Comparison of ENCODE assay signal across 13 cellular contexts in the genomic region with DNA sequence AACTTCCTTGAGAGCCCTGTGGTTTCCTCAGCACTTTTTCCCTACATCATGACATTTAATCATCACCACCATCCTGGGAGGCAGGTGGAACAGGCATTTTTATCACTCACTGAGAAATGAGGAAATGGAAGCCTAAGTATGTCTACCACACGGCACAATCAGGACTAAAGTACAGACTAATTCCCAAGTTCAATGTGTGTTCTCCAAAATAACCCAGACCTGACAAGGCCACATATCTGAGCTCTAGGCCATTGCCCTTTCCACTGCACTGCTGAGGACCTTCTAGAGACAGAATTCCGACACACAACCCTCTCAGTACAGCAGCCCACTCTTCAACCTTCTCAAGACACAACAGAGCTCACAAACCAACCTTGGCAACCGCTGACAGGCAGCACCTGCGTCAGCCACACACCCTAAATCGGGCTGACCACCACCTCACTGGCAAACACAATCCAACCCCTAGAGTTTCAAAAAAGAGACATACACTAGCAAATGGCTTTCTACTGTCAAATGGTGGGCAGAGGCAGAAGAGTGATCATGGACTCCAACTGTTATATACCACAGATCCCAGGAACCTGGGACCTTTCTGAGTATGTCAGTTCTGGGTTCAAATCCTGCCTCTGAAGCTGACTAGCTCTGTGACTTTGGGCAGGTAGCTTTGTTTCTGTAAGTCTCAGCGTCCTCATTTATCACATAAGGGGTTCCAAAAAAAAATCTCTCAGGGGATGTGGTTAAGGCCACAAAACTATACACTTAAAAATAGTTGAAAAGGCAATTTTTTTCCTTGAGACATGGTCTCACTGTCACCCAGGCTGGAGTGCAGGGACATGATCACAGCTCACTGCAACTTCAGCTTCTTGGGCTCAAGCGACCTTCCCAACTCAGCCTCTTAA. TPM values are rescaled to one million over a fixed set of nuclear protein-coding genes. Genes with fewer than 3 reads are reported as not detected.
A peak's percentile ranks its signal among the peaks of the same experiment; 100 is the strongest.
DNase-seq lines count a peak whose midpoint lies in the region; ATAC-seq lines count a peak whose summit lies in the region.
"Had no signal": no experiment of that assay in that cellular context is flagged by ENCODE, and none has a peak within 500 bp of the region (broad histone marks: within the 10 kb centered on the region; RNA-seq: fewer than 3 reads in every experiment).

No MANE protein-coding gene starts in this region.

- no peak overlapping the region for H3K4me3 Mint-ChIP-seq in activated naive CD4-positive, alpha-beta T cell treated with anti-CD3 and anti-CD28 coated beads, Interleukin-2, amount 10 ng/mL, durations not matched to agents 7 days and 5 days
- H3K4me3 Mint-ChIP-seq: neural progenitor cell had no signal

- peak overlapping the region; percentile 29 for H3K27ac Mint-ChIP-seq in activated naive CD4-positive, alpha-beta T cell treated with anti-CD3 and anti-CD28 coated beads, Interleukin-2, amount 10 ng/mL, durations not matched to agents 7 days and 5 days

- peaks cover 90% of the 10 kb centered on the region for H3K4me1 Mint-ChIP-seq in activated naive CD4-positive, alpha-beta T cell treated with anti-CD3 and anti-CD28 coated beads, Interleukin-2, amount 10 ng/mL, durations not matched to agents 7 days and 5 days

- peaks cover 4% of the 10 kb centered on the region for H3K36me3 Mint-ChIP-seq in activated naive CD4-positive, alpha-beta T cell treated with anti-CD3 and anti-CD28 coated beads, Interleukin-2, amount 10 ng/mL, durations not matched to agents 7 days and 5 days

- no peaks in the 10 kb centered on the region for H3K9me3 Mint-ChIP-seq in activated naive CD4-positive, alpha-beta T cell treated with anti-CD3 and anti-CD28 coated beads, Interleukin-2, amount 10 ng/mL, durations not matched to agents 7 days and 5 days
- H3K9me3 Mint-ChIP-seq: neural progenitor cell had no signal

- H3K27ac ChIP-seq in thymus (ENCODE audit: low read depth), result peak overlapping the region; percentile 60
- H3K27ac ChIP-seq: neural progenitor cell had no signal

- H3K27me3 ChIP-seq in thymus (ENCODE audit: control insufficient read depth, insufficient read depth), result no peaks in the 10 kb centered on the region
- H3K27me3 ChIP-seq: dorsolateral prefrontal cortex, neural progenitor cell had no signal

- no peaks in the 10 kb centered on the region for H3K9me3 ChIP-seq in thymus (ENCODE audit: control insufficient read depth)

- H3K27me3 Mint-ChIP-seq in activated naive CD4-positive, alpha-beta T cell treated with anti-CD3 and anti-CD28 coated beads, Interleukin-2, amount 10 ng/mL, durations not matched to agents 7 days and 5 days, result no peaks in the 10 kb centered on the region

- peaks cover 26% of the 10 kb centered on the region for H3K4me1 ChIP-seq in thymus (ENCODE audit: control insufficient read depth, insufficient read depth, low read length)

- ATAC-seq in HG02852 (IDR thresholded peaks at IDR 0.05; ENCODE audit: unreplicated experiment) (peak; percentile 15), HG02642 (IDR thresholded peaks at IDR 0.05; ENCODE audit: poor library complexity, unreplicated experiment) (no peak)

- CTCF ChIA-PET in activated naive CD4-positive, alpha-beta T cell treated with anti-CD3 and anti-CD28 coated beads, Interleukin-2, amount 10 ng/mL, durations not matched to agents 7 days and 5 days (lab: Charles Lee), result interaction anchor here (1.1 kb wide), 1 partner anchor 18 kb away, joined by 3 read pairs; no protein-coding TSS in a partner anchor

- H3K36me3 ChIP-seq in thymus (ENCODE audit: control insufficient read depth, insufficient read depth), result no peaks in the 10 kb centered on the region
- H3K36me3 ChIP-seq: neural progenitor cell had no signal

- no peak for DNase-seq in activated naive CD4-positive, alpha-beta T cell treated with anti-CD3 and anti-CD28 coated beads, Interleukin-2, amount 10 ng/mL, durations not matched to agents 7 days and 5 days
- no peak for DNase-seq in activated naive CD4-positive, alpha-beta T cell treated with anti-CD3 and anti-CD28 coated beads, Interleukin-2, amount 50 U/mL, for 16 hours
- DNase-seq in amniotic epithelial cell (ENCODE audit: low read depth) (peak; percentile 21), SIG-M5 (lab: John Stamatoyannopoulos, UW) (no peak), NCI-H510A (lab: John Stamatoyannopoulos, UW) (no peak)
- DNase-seq: activated gamma-delta T cell, dorsolateral prefrontal cortex, NCI-H345, SW 1271 had no signal

- 62% methylated on average over 7 of the region's 7 CpGs for WGBS in thymus

- no peak overlapping the region for H3K4me3 ChIP-seq in thymus (ENCODE audit: low read length)
- H3K4me3 ChIP-seq: dorsolateral prefrontal cortex, neural progenitor cell had no signal

RNA-seq across cellular contexts. Expression of a gene that starts 16.3 kb away (rescaled TPM):
- polyA plus RNA-seq in thymus, result 41.3 TPM
